22 cellular contexts compared by ENCODE assay signal in the genomic region with DNA sequence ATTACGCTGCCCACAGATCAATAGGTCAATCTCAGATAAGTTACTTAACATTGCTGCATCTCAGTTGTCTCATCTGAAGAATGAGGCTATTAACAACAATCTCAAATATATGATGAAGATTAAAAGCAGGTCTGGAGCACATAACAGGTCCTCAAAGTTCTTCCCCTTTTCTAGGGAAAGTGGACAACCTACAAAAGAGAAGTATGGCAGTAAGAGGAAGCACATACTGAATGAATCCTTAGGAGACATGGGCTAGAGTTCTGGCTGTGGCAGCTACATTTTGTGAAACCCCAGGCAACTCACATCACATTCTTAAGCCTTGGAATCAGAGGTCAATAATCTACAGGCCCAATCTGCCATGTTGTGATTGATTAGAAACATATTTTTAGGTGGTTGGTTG.
A peak's percentile ranks its signal among the peaks of the same experiment; 100 is the strongest.
DNase-seq lines count a peak whose midpoint lies in the region; ATAC-seq and TF ChIP-seq lines count a peak whose summit lies in the region.
"Had no signal": no experiment of that assay in that cellular context is flagged by ENCODE, and none has a peak within 500 bp of the region (broad histone marks: within the 10 kb centered on the region; RNA-seq: fewer than 3 reads in every experiment).

No MANE protein-coding gene starts in this region.

- H3K9me3 Mint-ChIP-seq in WTC11, result peaks cover 21% of the 10 kb centered on the region

- no peak for TF ChIP-seq POLR2A in NB4 (IDR thresholded peaks at IDR 0.05; ENCODE audit: extremely low read depth, insufficient read length)

- no peaks in the 10 kb centered on the region for H3K9me3 ChIP-seq in osteoblast (ENCODE audit: low read depth, low read length)
- H3K9me3 ChIP-seq: BLaER1, Caco-2, SJCRH30 had no signal

- H3K36me3 ChIP-seq in osteoblast (ENCODE audit: insufficient read depth, low read length), result no peaks in the 10 kb centered on the region
- H3K36me3 ChIP-seq: BLaER1, SJCRH30 had no signal

- DNase-seq in Kasumi-1 (lab: John Stamatoyannopoulos, UW) (peak; percentile 82 to 86), NB4 (ENCODE audit: low read depth) (peak; percentile 55), SKM-1 (lab: John Stamatoyannopoulos, UW; ENCODE audit: unreplicated experiment) (peak; percentile 51), posterior cingulate gyrus (no peak), osteoblast (ENCODE audit: insufficient read length, low spot score, missing footprints) (no peak), foreskin keratinocyte (no peak), WTC11 (ENCODE audit: low spot score) (no peak)
- DNase-seq: Caco-2; CD4-positive, alpha-beta memory T cell; DMS 273 treated with DMSO at 0.1 percent for 48 hours; DMS79 treated with DMSO at 0.1 percent for 48 hours; MM.1S; NCI-H1417; NCI-H1694 treated with DMSO at 0.1 percent for 48 hours; NCI-H2081 treated with DMSO at 0.1 percent for 48 hours; NCI-H2171 treated with DMSO at 0.1 percent for 48 hours; NCI-H446; NCI-H526; SJCRH30 had no signal

- TF ChIP-seq CTCF in NB4 (IDR thresholded peaks at IDR 0.05; ENCODE audit: low read depth, low read length) (no peak), osteoblast (IDR thresholded peaks at IDR 0.05; ENCODE audit: extremely low read depth, low read depth, low read length) (no peak), foreskin keratinocyte (conservative IDR thresholded peaks at IDR 0.05) (no peak), WTC11 (IDR thresholded peaks at IDR 0.05) (no peak)

- intact Hi-C loops in posterior cingulate gyrus (cut with DNase I), result no loop called here

- no peaks in the 10 kb centered on the region for H3K36me3 Mint-ChIP-seq in WTC11
- H3K36me3 Mint-ChIP-seq: CD4-positive, alpha-beta memory T cell had no signal

- H3K4me3 Mint-ChIP-seq in WTC11, result no peak overlapping the region
- H3K4me3 Mint-ChIP-seq: CD4-positive, alpha-beta memory T cell had no signal

- no peaks in the 10 kb centered on the region for H3K27me3 Mint-ChIP-seq in WTC11 (ENCODE audit: low read depth)

- H4K20me1 ChIP-seq in osteoblast (ENCODE audit: insufficient read depth, low read length), result no peaks in the 10 kb centered on the region
- H4K20me1 ChIP-seq: BLaER1 had no signal

- POLR2A ChIA-PET in WTC11 (lab: Charles Lee), result no interaction called here

- no peak overlapping the region for H2AFZ ChIP-seq in osteoblast (ENCODE audit: low read length)

- peaks cover 24% of the 10 kb centered on the region for H3K4me1 Mint-ChIP-seq in WTC11
- H3K4me1 Mint-ChIP-seq: CD4-positive, alpha-beta memory T cell had no signal

- H3K4me3 ChIP-seq in NB4 (ENCODE audit: low read depth, low read length) (no peak overlapping the region), osteoblast (ENCODE audit: insufficient read depth, low read length) (no peak overlapping the region)
- H3K4me3 ChIP-seq: BLaER1, GM12878, SJCRH30 had no signal

- no peaks in the 10 kb centered on the region for H3K79me2 ChIP-seq in osteoblast (ENCODE audit: insufficient read depth, low read length)

- CTCF ChIA-PET in WTC11 (lab: Charles Lee), result no interaction called here

- no peak overlapping the region for H3K27ac Mint-ChIP-seq in WTC11
- H3K27ac Mint-ChIP-seq: CD4-positive, alpha-beta memory T cell had no signal

- no peaks in the 10 kb centered on the region for H3K27me3 ChIP-seq in osteoblast (ENCODE audit: insufficient read depth, low read length)
- H3K27me3 ChIP-seq in foreskin keratinocyte, result no peaks in the 10 kb centered on the region
- H3K27me3 ChIP-seq: BLaER1, SJCRH30 had no signal

- no peaks in the 10 kb centered on the region for H3K4me1 ChIP-seq in osteoblast (ENCODE audit: insufficient read depth, low read length)
- no peaks in the 10 kb centered on the region for H3K4me1 ChIP-seq in foreskin keratinocyte
- H3K4me1 ChIP-seq: Caco-2 had no signal

- H3K4me2 ChIP-seq in osteoblast (ENCODE audit: insufficient read depth, low read length), result no peak overlapping the region
- H3K4me2 ChIP-seq: BLaER1 had no signal

- no peak overlapping the region for H3K27ac ChIP-seq in osteoblast (ENCODE audit: low read depth, low read length)
- H3K27ac ChIP-seq in foreskin keratinocyte, result no peak overlapping the region
- H3K27ac ChIP-seq: BLaER1, SJCRH30 had no signal

- ATAC-seq in foreskin keratinocyte (no peak), WTC11 (no peak)
- ATAC-seq: GM12878, Panc1 had no signal

TF ChIP-seq in WTC11, 78 proteins besides CTCF, POLR2A, EP300 and RAD21:
- TF ChIP-seq, protein P1, sequence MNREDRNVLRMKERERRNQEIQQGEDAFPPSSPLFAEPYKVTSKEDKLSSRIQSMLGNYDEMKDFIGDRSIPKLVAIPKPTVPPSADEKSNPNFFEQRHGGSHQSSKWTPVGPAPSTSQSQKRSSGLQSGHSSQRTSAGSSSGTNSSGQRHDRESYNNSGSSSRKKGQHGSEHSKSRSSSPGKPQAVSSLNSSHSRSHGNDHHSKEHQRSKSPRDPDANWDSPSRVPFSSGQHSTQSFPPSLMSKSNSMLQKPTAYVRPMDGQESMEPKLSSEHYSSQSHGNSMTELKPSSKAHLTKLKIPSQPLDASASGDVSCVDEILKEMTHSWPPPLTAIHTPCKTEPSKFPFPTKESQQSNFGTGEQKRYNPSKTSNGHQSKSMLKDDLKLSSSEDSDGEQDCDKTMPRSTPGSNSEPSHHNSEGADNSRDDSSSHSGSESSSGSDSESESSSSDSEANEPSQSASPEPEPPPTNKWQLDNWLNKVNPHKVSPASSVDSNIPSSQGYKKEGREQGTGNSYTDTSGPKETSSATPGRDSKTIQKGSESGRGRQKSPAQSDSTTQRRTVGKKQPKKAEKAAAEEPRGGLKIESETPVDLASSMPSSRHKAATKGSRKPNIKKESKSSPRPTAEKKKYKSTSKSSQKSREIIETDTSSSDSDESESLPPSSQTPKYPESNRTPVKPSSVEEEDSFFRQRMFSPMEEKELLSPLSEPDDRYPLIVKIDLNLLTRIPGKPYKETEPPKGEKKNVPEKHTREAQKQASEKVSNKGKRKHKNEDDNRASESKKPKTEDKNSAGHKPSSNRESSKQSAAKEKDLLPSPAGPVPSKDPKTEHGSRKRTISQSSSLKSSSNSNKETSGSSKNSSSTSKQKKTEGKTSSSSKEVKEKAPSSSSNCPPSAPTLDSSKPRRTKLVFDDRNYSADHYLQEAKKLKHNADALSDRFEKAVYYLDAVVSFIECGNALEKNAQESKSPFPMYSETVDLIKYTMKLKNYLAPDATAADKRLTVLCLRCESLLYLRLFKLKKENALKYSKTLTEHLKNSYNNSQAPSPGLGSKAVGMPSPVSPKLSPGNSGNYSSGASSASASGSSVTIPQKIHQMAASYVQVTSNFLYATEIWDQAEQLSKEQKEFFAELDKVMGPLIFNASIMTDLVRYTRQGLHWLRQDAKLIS (CRISPR knock-in tag; IDR thresholded peaks at IDR 0.05; ENCODE audit: borderline replicate concordance), result no peak
- TF ChIP-seq SMAD3 (CRISPR knock-in tag; IDR thresholded peaks at IDR 0.05; ENCODE audit: borderline replicate concordance) (no peak), ZNF671 (CRISPR knock-in tag; IDR thresholded peaks at IDR 0.05) (no peak)
- TF ChIP-seq, protein P2, sequence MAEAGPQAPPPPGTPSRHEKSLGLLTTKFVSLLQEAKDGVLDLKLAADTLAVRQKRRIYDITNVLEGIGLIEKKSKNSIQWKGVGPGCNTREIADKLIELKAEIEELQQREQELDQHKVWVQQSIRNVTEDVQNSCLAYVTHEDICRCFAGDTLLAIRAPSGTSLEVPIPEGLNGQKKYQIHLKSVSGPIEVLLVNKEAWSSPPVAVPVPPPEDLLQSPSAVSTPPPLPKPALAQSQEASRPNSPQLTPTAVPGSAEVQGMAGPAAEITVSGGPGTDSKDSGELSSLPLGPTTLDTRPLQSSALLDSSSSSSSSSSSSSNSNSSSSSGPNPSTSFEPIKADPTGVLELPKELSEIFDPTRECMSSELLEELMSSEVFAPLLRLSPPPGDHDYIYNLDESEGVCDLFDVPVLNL (CRISPR knock-in tag; IDR thresholded peaks at IDR 0.05; ENCODE audit: borderline replicate concordance, low read depth), result no peak

Comparison
In these comparisons a context has a peak if more than half of its experiments do, and no peak if none do; other contexts are left out.
1. DNase-seq: peak in Kasumi-1 (2 of 2), NB4 (single experiment) and SKM-1 (single experiment); none in posterior cingulate gyrus (0 of 10), osteoblast (single experiment), foreskin keratinocyte (0 of 2) and WTC11 (single experiment).